In genomic region chr11:75239551-75240290, GRCh38 we compare ENCODE assay signal across 13 cellular contexts. TPM values are rescaled to one million over a fixed set of nuclear protein-coding genes. Genes with fewer than 3 reads are reported as not detected.
A peak's percentile ranks its signal among the peaks of the same experiment; 100 is the strongest.
DNase-seq lines count a peak whose midpoint lies in the region; ATAC-seq and TF ChIP-seq lines count a peak whose summit lies in the region.
"Had no signal": no experiment of that assay in that cellular context is flagged by ENCODE, and none has a peak within 500 bp of the region (broad histone marks: within the 10 kb centered on the region; RNA-seq: fewer than 3 reads in every experiment).

No MANE protein-coding gene starts in this region.

- no peak overlapping the region for H3K27ac Mint-ChIP-seq in activated CD4-positive, alpha-beta T cell treated with anti-CD3 and anti-CD28 coated beads, Interleukin-2, amount 10 ng/mL, durations not matched to agents 7 days and 5 days
- H3K27ac Mint-ChIP-seq in WTC11 = no peak overlapping the region
- peak overlapping the region; percentile 44 for H3K27ac Mint-ChIP-seq in glutamatergic neuron (ENCODE audit: unreplicated experiment)

- no peak overlapping the region for H3K27ac ChIP-seq in esophagus squamous epithelium
- H3K27ac ChIP-seq: gastrocnemius medialis, uterus had no signal

- no peaks in the 10 kb centered on the region for H3K36me3 Mint-ChIP-seq in activated CD4-positive, alpha-beta T cell treated with anti-CD3 and anti-CD28 coated beads, Interleukin-2, amount 10 ng/mL, durations not matched to agents 7 days and 5 days (ENCODE audit: low read depth)
- no peaks in the 10 kb centered on the region for H3K36me3 Mint-ChIP-seq in WTC11
- H3K36me3 Mint-ChIP-seq in glutamatergic neuron (ENCODE audit: unreplicated experiment) = no peaks in the 10 kb centered on the region

- CTCF ChIA-PET in activated CD4-positive, alpha-beta T cell treated with anti-CD3 and anti-CD28 coated beads, Interleukin-2, amount 10 ng/mL, durations not matched to agents 7 days and 5 days (lab: Charles Lee) = interaction anchor here (0.6 to 7.1 kb wide), 5 partner anchors 9 to 310 kb away, joined by 4 to 145 read pairs (median 7); partner anchors contain the start of gene SLCO2B1
- CTCF ChIA-PET in WTC11 (lab: Charles Lee) = interaction anchor here (0.7 to 7.6 kb wide), 12 partner anchors 8 to 310 kb away, joined by 3 to 191 read pairs (median 16); no protein-coding TSS in a partner anchor

- ATAC-seq in WTC11 = no peak; the same call in 1 of the 2 replicates
- ATAC-seq: gastrocnemius medialis, left lobe of liver had no signal

- no peaks in the 10 kb centered on the region for H3K36me3 ChIP-seq in esophagus squamous epithelium
- H3K36me3 ChIP-seq: gastrocnemius medialis, uterus had no signal

- peaks cover 5 to 24% (median 20%) of the 10 kb centered on the region in 3 donors for H3K4me1 ChIP-seq in esophagus squamous epithelium

- intact Hi-C loops in esophagus squamous epithelium (cut with DNase I) = loop anchor here (10.0 kb wide), 1 partner anchor 315 kb away; no protein-coding TSS in a partner anchor
- intact Hi-C loops in posterior cingulate gyrus (cut with DNase I) = no loop called here

- peak overlapping the region; percentile 51 for H3K4me3 Mint-ChIP-seq in activated CD4-positive, alpha-beta T cell treated with anti-CD3 and anti-CD28 coated beads, Interleukin-2, amount 10 ng/mL, durations not matched to agents 7 days and 5 days
- H3K4me3 Mint-ChIP-seq in WTC11 (peak overlapping the region; percentile 77), glutamatergic neuron (ENCODE audit: unreplicated experiment) (peak overlapping the region; percentile 78)

- 51 to 59% methylated on average over 6 to 7 of the region's 10 CpGs for WGBS in esophagus squamous epithelium, 2 donors

- H3K27me3 Mint-ChIP-seq in activated CD4-positive, alpha-beta T cell treated with anti-CD3 and anti-CD28 coated beads, Interleukin-2, amount 10 ng/mL, durations not matched to agents 7 days and 5 days = peaks cover 48% of the 10 kb centered on the region
- H3K27me3 Mint-ChIP-seq in WTC11 (ENCODE audit: low read depth) (peaks cover 62% of the 10 kb centered on the region), glutamatergic neuron (ENCODE audit: unreplicated experiment) (peaks cover 28% of the 10 kb centered on the region)

- TF ChIP-seq CTCF in WTC11 (IDR thresholded peaks at IDR 0.05) = no peak
- no peak for TF ChIP-seq CTCF in glutamatergic neuron (IDR thresholded peaks at IDR 0.05; ENCODE audit: partially characterized antibody, unreplicated experiment)
- TF ChIP-seq CTCF in esophagus squamous epithelium (IDR thresholded peaks at IDR 0.05) = no peak

- TF ChIP-seq POLR2A in esophagus squamous epithelium (IDR thresholded peaks at IDR 0.05) = no peak

- POLR2A ChIA-PET in activated CD4-positive, alpha-beta T cell treated with anti-CD3 and anti-CD28 coated beads, Interleukin-2, amount 10 ng/mL, durations not matched to agents 7 days and 5 days (lab: Charles Lee) = no interaction called here
- POLR2A ChIA-PET in WTC11 (lab: Charles Lee) = interaction anchor here (1.1 kb wide), 1 partner anchor 99 kb away, joined by 3 read pairs; no protein-coding TSS in a partner anchor

- H3K27me3 ChIP-seq in esophagus squamous epithelium = peaks cover 11 to 89% (median 16%) of the 10 kb centered on the region in 4 donors

- H3K9me3 ChIP-seq in esophagus squamous epithelium = no peaks in the 10 kb centered on the region
- H3K9me3 ChIP-seq: gastrocnemius medialis, uterus had no signal

- H3K9me3 Mint-ChIP-seq in activated CD4-positive, alpha-beta T cell treated with anti-CD3 and anti-CD28 coated beads, Interleukin-2, amount 10 ng/mL, durations not matched to agents 7 days and 5 days = no peaks in the 10 kb centered on the region
- H3K9me3 Mint-ChIP-seq in WTC11 = no peaks in the 10 kb centered on the region
- peaks cover 8% of the 10 kb centered on the region for H3K9me3 Mint-ChIP-seq in glutamatergic neuron (ENCODE audit: unreplicated experiment)

- H3K4me3 ChIP-seq in esophagus squamous epithelium = peak overlapping the region in 2 of 4 donors; percentile 50 to 69

- peaks cover 15% of the 10 kb centered on the region for H3K4me1 Mint-ChIP-seq in activated CD4-positive, alpha-beta T cell treated with anti-CD3 and anti-CD28 coated beads, Interleukin-2, amount 10 ng/mL, durations not matched to agents 7 days and 5 days
- H3K4me1 Mint-ChIP-seq in WTC11 (peaks cover 27% of the 10 kb centered on the region), glutamatergic neuron (ENCODE audit: low read depth, unreplicated experiment) (peaks cover 26% of the 10 kb centered on the region)

- no peak for DNase-seq in activated CD4-positive, alpha-beta T cell treated with anti-CD3 and anti-CD28 coated beads, Interleukin-2, amount 10 ng/mL, durations not matched to agents 7 days and 5 days
- DNase-seq in activated CD4-positive, alpha-beta T cell treated with anti-CD3 and anti-CD28 coated beads for 4 hours = no peak
- DNase-seq in WTC11 (ENCODE audit: low spot score) (no peak), glutamatergic neuron (peak; percentile 15), retina (peak; percentile 28), esophagus squamous epithelium (lab: John Stamatoyannopoulos, UW) (no peak), posterior cingulate gyrus (no peak), SIG-M5 treated with dmso at 0.1 percent for 504 hours (lab: John Stamatoyannopoulos, UW; ENCODE audit: unreplicated experiment) (no peak)
- DNase-seq: amniotic stem cell, DND-41, gastrocnemius medialis had no signal

TF ChIP-seq in WTC11, 78 proteins besides CTCF, POLR2A, EP300 and RAD21:
- TF ChIP-seq GTF2I (CRISPR knock-in tag; conservative IDR thresholded peaks at IDR 0.05) (no peak), NFATC4 (CRISPR knock-in tag; IDR thresholded peaks at IDR 0.05) (no peak), SMAD3 (CRISPR knock-in tag; IDR thresholded peaks at IDR 0.05; ENCODE audit: borderline replicate concordance) (no peak), AFF4 (CRISPR knock-in tag; IDR thresholded peaks at IDR 0.05; ENCODE audit: borderline replicate concordance) (no peak), RORB (CRISPR knock-in tag; IDR thresholded peaks at IDR 0.05) (no peak), MAX (CRISPR knock-in tag; IDR thresholded peaks at IDR 0.05) (0 out of 2 replicates have a peak, but pooled peaks have one; percentile 3), CBFB (CRISPR knock-in tag; IDR thresholded peaks at IDR 0.05; ENCODE audit: low read depth) (no peak)
TF ChIP-seq in WTC11: peak in this region for 1.

RNA-seq across cellular contexts. Expression of gene TPBGL, which starts 0.9 kb away (rescaled TPM):
- total RNA-seq in activated CD4-positive, alpha-beta T cell treated with anti-CD3 and anti-CD28 coated beads, Interleukin-2, amount 10 ng/mL, durations not matched to agents 7 days and 5 days = under 1 TPM in 1 of 2 experiments, not detected in 1; 0.06 TPM
- 0.37 to 0.78 TPM (median 0.60 TPM) in 3 replicates for total RNA-seq in WTC11 (2021)
- 2.3 TPM for total RNA-seq in glutamatergic neuron (ENCODE audit: unreplicated experiment)
- under 1 TPM in 1 of 4 donors, not detected in 3; 0.09 TPM for total RNA-seq in esophagus squamous epithelium
- total RNA-seq: gastrocnemius medialis, left lobe of liver had no signal

Comparison
In these comparisons a context has a peak if more than half of its experiments do, and no peak if none do; other contexts are left out.
1. DNase-seq: peak in glutamatergic neuron (single experiment) and retina (single experiment); none in activated CD4-positive, alpha-beta T cell treated with anti-CD3 and anti-CD28 coated beads, Interleukin-2, amount 10 ng/mL, durations not matched to agents 7 days and 5 days (single experiment), activated CD4-positive, alpha-beta T cell treated with anti-CD3 and anti-CD28 coated beads for 4 hours (0 of 2), WTC11 (single experiment), esophagus squamous epithelium (single experiment), posterior cingulate gyrus (0 of 10) and SIG-M5 treated with dmso at 0.1 percent for 504 hours (single experiment).
2. Peak in every context shown above with its lines, with median percentiles within 50 percentile points of each other: H3K4me3 Mint-ChIP-seq.